8 cellular contexts compared by ENCODE assay signal in genomic region chr13:35979378-35979911, GRCh38.
DNase-seq lines count a peak whose midpoint lies in the region; ATAC-seq and TF ChIP-seq lines count a peak whose summit lies in the region.

No MANE protein-coding gene starts in this region.

- no peaks in the 10 kb centered on the region for H3K4me1 ChIP-seq in lower lobe of right lung

- no peak overlapping the region for H3K4me3 ChIP-seq in lower lobe of right lung

- TF ChIP-seq CTCF in lower lobe of right lung (IDR thresholded peaks at IDR 0.05) (no peak), CD14-positive monocyte (IDR thresholded peaks at IDR 0.05) (no peak)

- H3K9me3 Mint-ChIP-seq in CD14-positive monocyte, result peaks cover 0 to 2% (median under 1%) of the 10 kb centered on the region in 7 donors

- peak overlapping the region; percentile 41 for H3K27ac ChIP-seq in lower lobe of right lung
- H3K27ac ChIP-seq in temporal lobe (ENCODE audit: low read depth, low read length), result peak overlapping the region; percentile 63

- H3K4me1 Mint-ChIP-seq in CD14-positive monocyte, result no peaks in the 10 kb centered on the region

- H3K4me3 Mint-ChIP-seq in CD14-positive monocyte, result no peak overlapping the region

- peak; percentile 96 for DNase-seq in LHCN-M2 (ENCODE audit: low read depth)
- DNase-seq in dermis blood vessel endothelial cell, result peak; percentile 34
- no peak for DNase-seq in lower lobe of right lung
- DNase-seq in SHP77 treated with DMSO at 0.1 percent for 48 hours (lab: John Stamatoyannopoulos, UW), result no peak
- no peak for DNase-seq in stimulated activated CD4-positive, alpha-beta T cell treated with anti-CD3 and anti-CD28 coated beads, Interleukin-12 subunit alpha, Interleukin-12 subunit beta, amount 100 ng/mL, for 4 hours
- DNase-seq in CD14-positive monocyte (ENCODE audit: low spot score), result no peak

- intact Hi-C loops in lower lobe of right lung (cut with DNase I) (no loop called here), CD14-positive monocyte (cut with micrococcal nuclease) (loop anchor here in 1 of 2 donors (10.0 kb wide), 1 partner anchor 295 kb away; no protein-coding TSS in a partner anchor)

- H3K27ac Mint-ChIP-seq in CD14-positive monocyte, result no peak overlapping the region

- no peaks in the 10 kb centered on the region for H3K36me3 Mint-ChIP-seq in CD14-positive monocyte

- H3K36me3 ChIP-seq in lower lobe of right lung, result no peaks in the 10 kb centered on the region

- ATAC-seq in lower lobe of right lung, result peak; percentile 58 to 65
- no peak for ATAC-seq in GM21381 (IDR thresholded peaks at IDR 0.05; ENCODE audit: unreplicated experiment)

- peaks cover 0 to 4% (median 4%) of the 10 kb centered on the region in 3 donors for H3K27me3 Mint-ChIP-seq in CD14-positive monocyte (ENCODE audit: low read depth in 3 of 3)

- H3K27me3 ChIP-seq in lower lobe of right lung (ENCODE audit: low read depth), result no peaks in the 10 kb centered on the region

- no peaks in the 10 kb centered on the region for H3K9me3 ChIP-seq in lower lobe of right lung

Comparison
In these comparisons a context has a peak if more than half of its experiments do, and no peak if none do; other contexts are left out.
1. DNase-seq: peak in LHCN-M2 (single experiment) and dermis blood vessel endothelial cell (single experiment); none in lower lobe of right lung (single experiment), SHP77 treated with DMSO at 0.1 percent for 48 hours (single experiment), stimulated activated CD4-positive, alpha-beta T cell treated with anti-CD3 and anti-CD28 coated beads, Interleukin-12 subunit alpha, Interleukin-12 subunit beta, amount 100 ng/mL, for 4 hours (single experiment) and CD14-positive monocyte (single experiment).